20 cellular contexts compared by ENCODE assay signal in genomic region chr13:67120872-67121531, GRCh38.
DNase-seq lines count a peak whose midpoint lies in the region; ATAC-seq, FAIRE-seq and TF ChIP-seq lines count a peak whose summit lies in the region.
"Had no signal": no experiment of that assay in that cellular context is flagged by ENCODE, and none has a peak within 500 bp of the region (broad histone marks: within the 10 kb centered on the region; RNA-seq: fewer than 3 reads in every experiment).

No MANE protein-coding gene starts in this region.

- BruUV-seq in K562 (replicated peaks; lab: Mats Ljungman, UMichigan) = TSS peak; percentile 26

- TF ChIP-seq RAD21 in A549 (conservative IDR thresholded peaks at IDR 0.05 in 1 of 2, IDR thresholded peaks at IDR 0.05 in 1 of 2) = peak in 1 of 2 experiments; percentile 20; a peak in 3 of 5 replicates
- TF ChIP-seq RAD21 in K562 (CRISPR knock-in tag; conservative IDR thresholded peaks at IDR 0.05 in 1 of 2, IDR thresholded peaks at IDR 0.05 in 1 of 2) = no peak

- peaks cover 81% of the 10 kb centered on the region for H3K4me1 ChIP-seq in A549
- no peaks in the 10 kb centered on the region; a peak in 2 of 5 replicates for H3K4me1 ChIP-seq in K562 (replicated peaks in 1 of 2; ENCODE audit: control insufficient read depth in 2 of 2, insufficient read depth in 2 of 2, low read length in 2 of 2)
- peaks cover 0 to 3% (median 0%) of the 10 kb centered on the region in 3 donors for H3K4me1 ChIP-seq in esophagus squamous epithelium
- H3K4me1 ChIP-seq: Caco-2, testis had no signal

- H3K4me1 Mint-ChIP-seq in activated T-cell treated with anti-CD3 and anti-CD28 coated beads, Interleukin-2, amount 50 U/mL, for 4 hours (ENCODE audit: low read depth) = no peaks in the 10 kb centered on the region

- peak overlapping the region; percentile 89 for H2AFZ ChIP-seq in K562 (ENCODE audit: low read depth, low read length)

- 3% methylated on average over 6 of the region's 6 CpGs for WGBS in A549 (ENCODE audit: missing lambda C conversion rate)
- WGBS in K562 (ENCODE audit: insufficient coverage, low coverage, missing lambda C conversion rate) = 0% methylated on average over 6 of the region's 6 CpGs
- 59 to 63% methylated on average over 6 of the region's 6 CpGs for WGBS in esophagus squamous epithelium, 2 donors

- H3K9me3 ChIP-seq in A549 (no peaks in the 10 kb centered on the region), K562 (replicated peaks; ENCODE audit: control insufficient read depth, insufficient read depth, low read depth, low read length) (no peaks in the 10 kb centered on the region), esophagus squamous epithelium (no peaks in the 10 kb centered on the region)
- H3K9me3 ChIP-seq: Caco-2, testis had no signal

- in situ Hi-C loops in K562 (cut with MboI) = no loop called here

- H3K27me3 ChIP-seq in K562 (ENCODE audit: control insufficient read depth in 2 of 2, insufficient read depth in 2 of 2, low read length in 2 of 2) = no peaks in the 10 kb centered on the region
- no peaks in the 10 kb centered on the region for H3K27me3 ChIP-seq in esophagus squamous epithelium
- H3K27me3 ChIP-seq: testis had no signal

- peak overlapping the region; percentile 29; the same call in 2 of the 3 replicates for H3K4me3 ChIP-seq in A549
- H3K4me3 ChIP-seq in K562 = no peak overlapping the region
- H3K4me3 ChIP-seq in esophagus squamous epithelium = no peak overlapping the region
- H3K4me3 ChIP-seq: testis had no signal

- no peaks in the 10 kb centered on the region for H3K36me3 Mint-ChIP-seq in activated T-cell treated with anti-CD3 and anti-CD28 coated beads, Interleukin-2, amount 50 U/mL, for 4 hours (ENCODE audit: insufficient read depth)
- H3K36me3 Mint-ChIP-seq: brain had no signal

- peak; percentile 68 to 84; a peak in 3 of 5 replicates for TF ChIP-seq EP300 in A549 (IDR thresholded peaks at IDR 0.05)
- no peak for TF ChIP-seq EP300 in K562 (IDR thresholded peaks at IDR 0.05; ENCODE audit: low read length)

- intact Hi-C loops in K562 (cut with micrococcal nuclease) = no loop called here
- intact Hi-C loops in esophagus squamous epithelium (cut with DNase I) = no loop called here

- H3K4me2 ChIP-seq in A549 (peak overlapping the region; percentile 77), K562 (ENCODE audit: insufficient read depth, low read length) (peak overlapping the region; percentile 38)

- no peaks in the 10 kb centered on the region for H3K36me3 ChIP-seq in K562 (ENCODE audit: control insufficient read depth, insufficient read depth, low read length)
- H3K36me3 ChIP-seq in esophagus squamous epithelium = no peaks in the 10 kb centered on the region

- no peaks in the 10 kb centered on the region for H3K27me3 Mint-ChIP-seq in activated T-cell treated with anti-CD3 and anti-CD28 coated beads, Interleukin-2, amount 50 U/mL, for 4 hours (ENCODE audit: low read depth)
- H3K27me3 Mint-ChIP-seq: brain, progenitor cell of endocrine pancreas had no signal

- H3K9me3 Mint-ChIP-seq in activated T-cell treated with anti-CD3 and anti-CD28 coated beads, Interleukin-2, amount 50 U/mL, for 4 hours = peaks cover 3% of the 10 kb centered on the region
- H3K9me3 Mint-ChIP-seq: activated naive CD4-positive, alpha-beta T cell treated with anti-CD3 and anti-CD28 coated beads for 36 hours; brain had no signal

- no peaks in the 10 kb centered on the region for H3K9me1 ChIP-seq in K562 (ENCODE audit: control insufficient read depth, insufficient read depth, low read length)

- peak; percentile 83 to 93 for ATAC-seq in A549
- peak; percentile 80 for ATAC-seq in K562
- no peak for ATAC-seq in activated T-cell treated with anti-CD3 and anti-CD28 coated beads, Interleukin-2, amount 50 U/mL, for 4 hours
- ATAC-seq: activated CD4-positive, CD25-positive, alpha-beta regulatory T cell treated with anti-CD3 and anti-CD28 coated beads, Interleukin-2, amount 50 U/mL, for 24 hours had no signal

- peak in 1 of 2 experiments; percentile 86 for DNase-seq in A549 (ENCODE audit: low read depth in 1 of 2, low spot score in 1 of 2)
- no peak for DNase-seq in HEK293T (ENCODE audit: extremely low spot score)
- peak in 1 of 4 experiments; percentile 40 for DNase-seq in K562 (ENCODE audit: extremely low read depth in 1 of 4, low spot score in 3 of 4)
- peak; percentile 36 for DNase-seq in foreskin melanocyte
- DNase-seq in stimulated activated CD4-positive, alpha-beta T cell treated with anti-CD3 and anti-CD28 coated beads, Interleukin-4, amount 100 ng/mL, for 1 hour = no peak
- DNase-seq in activated T-cell treated with anti-CD3 and anti-CD28 coated beads, Interleukin-2, amount 50 U/mL, for 4 hours = no peak
- no peak for DNase-seq in esophagus squamous epithelium (lab: John Stamatoyannopoulos, UW)
- DNase-seq in H54 (ENCODE audit: insufficient read length, low spot score) = no peak
- DNase-seq: activated CD8-positive, alpha-beta memory T cell treated with anti-CD3 and anti-CD28 coated beads, Interleukin-2, amount 50 U/mL, for 4 hours; activated naive CD4-positive, alpha-beta T cell treated with anti-CD3 and anti-CD28 coated beads for 36 hours; Caco-2; effector CD8-positive, alpha-beta T cell; GF-D8; Karpas-422; T-helper 2 cell; testis had no signal

- TF ChIP-seq CTCF in A549 (IDR thresholded peaks at IDR 0.05) (no peak), K562 (IDR thresholded peaks at IDR 0.05 in 2 of 3, conservative IDR thresholded peaks at IDR 0.05 in 1 of 3; ENCODE audit: insufficient read depth in 2 of 3, low read depth in 1 of 3, low read length in 3 of 3) (no peak), esophagus squamous epithelium (IDR thresholded peaks at IDR 0.05) (no peak)

- POLR2A ChIA-PET in A549 (lab: Yijun Ruan, JAX) = interaction anchor here (1.4 kb wide), 1 partner anchor 20 kb away, joined by 13 read pairs; no protein-coding TSS in a partner anchor
- POLR2A ChIA-PET in HEK293T (lab: Yijun Ruan, JAX) = interaction anchor here (1.0 kb wide), 1 partner anchor 97 kb away, joined by 3 read pairs; no protein-coding TSS in a partner anchor
- POLR2A ChIA-PET in K562 (lab: Yijun Ruan, JAX) = interaction anchor here (0.8 kb wide), 1 partner anchor 17 kb away, joined by 3 read pairs; no protein-coding TSS in a partner anchor

- CTCF ChIA-PET in A549 (lab: Yijun Ruan, JAX) (interaction anchor here (0.8 to 1.1 kb wide), 2 partner anchors 22 to 103 kb away, joined by 3 to 4 read pairs; no protein-coding TSS in a partner anchor), HEK293T (lab: Yijun Ruan, JAX) (interaction anchor here (0.7 to 1.3 kb wide), 3 partner anchors 16 to 111 kb away, joined by 3 to 4 read pairs (median 4); no protein-coding TSS in a partner anchor), K562 (lab: Yijun Ruan, JAX; ENCODE audit: low intra/inter-chr PET ratio) (interaction anchor here (0.7 kb wide), 1 partner anchor 1942 kb away, joined by 3 read pairs; no protein-coding TSS in a partner anchor)

- no peaks in the 10 kb centered on the region for H4K20me1 ChIP-seq in K562 (replicated peaks; ENCODE audit: control insufficient read depth, insufficient read depth, low read length)

- TF ChIP-seq POLR2A in A549 (IDR thresholded peaks at IDR 0.05; ENCODE audit: low read length) (no peak), K562 (conservative IDR thresholded peaks at IDR 0.05) (no peak), esophagus squamous epithelium (IDR thresholded peaks at IDR 0.05) (no peak), H54 (IDR thresholded peaks at IDR 0.05; ENCODE audit: low read depth, low read length) (no peak)

- H3K79me2 ChIP-seq in K562 (ENCODE audit: control insufficient read depth, insufficient read depth, low read length) = no peaks in the 10 kb centered on the region

- FAIRE-seq in A549 (lab: Jason Lieb, UNC) (peak; percentile 13), K562 (lab: Jason Lieb, UNC) (peak; percentile 60), H54 (lab: Jason Lieb, UNC) (no peak)
- FAIRE-seq: A204.1 had no signal

- H3K4me3 Mint-ChIP-seq in activated T-cell treated with anti-CD3 and anti-CD28 coated beads, Interleukin-2, amount 50 U/mL, for 4 hours = no peak overlapping the region
- H3K4me3 Mint-ChIP-seq: activated naive CD4-positive, alpha-beta T cell treated with anti-CD3 and anti-CD28 coated beads for 36 hours had no signal

- H3K27ac ChIP-seq in A549 (peak overlapping the region; percentile 88 to 93), K562 (ENCODE audit: extremely low read depth, low read depth, low read length) (peak overlapping the region; percentile 82), esophagus squamous epithelium (no peak overlapping the region)
- H3K27ac ChIP-seq: testis had no signal

- peak overlapping the region in 1 of 2 experiments; percentile 59; a peak in 2 of 4 replicates for H3K9ac ChIP-seq in K562 (ENCODE audit: insufficient read depth in 1 of 2, low read depth in 2 of 2, low read length in 2 of 2)

TF ChIP-seq in A549, 52 proteins besides CTCF, POLR2A, EP300 and RAD21 (continues in another document):
- TF ChIP-seq CHD4 (IDR thresholded peaks at IDR 0.05; ENCODE audit: borderline replicate concordance) (no peak), SMC3 (IDR thresholded peaks at IDR 0.05) (no peak; the same call in 2 of the 3 replicates), MAFK (IDR thresholded peaks at IDR 0.05; ENCODE audit: partially characterized antibody) (peak; percentile 75)

TF ChIP-seq in HEK293T, 16 proteins besides CTCF, POLR2A, EP300 and RAD21:
- TF ChIP-seq ELF4 (IDR thresholded peaks at IDR 0.05) (0 out of 2 replicates have a peak, but pooled peaks have one; percentile 13), ARNT (IDR thresholded peaks at IDR 0.05) (no peak), SUZ12 (IDR thresholded peaks at IDR 0.05) (no peak)

TF ChIP-seq in K562, 482 proteins besides CTCF, POLR2A, EP300 and RAD21 (continues in another document):
- TF ChIP-seq GABPB2 (CRISPR knock-in tag; conservative IDR thresholded peaks at IDR 0.05) (no peak), ZFP91 (CRISPR knock-in tag; IDR thresholded peaks at IDR 0.05) (no peak)

Comparison
In these comparisons a context has a peak if more than half of its experiments do, and no peak if none do; other contexts are left out.
1. ATAC-seq: peak in A549 (2 of 2) and K562 (single experiment); none in activated T-cell treated with anti-CD3 and anti-CD28 coated beads, Interleukin-2, amount 50 U/mL, for 4 hours (0 of 2).
2. H3K27ac ChIP-seq: peak in A549 (2 of 2) and K562 (single experiment); none in esophagus squamous epithelium (0 of 4).
3. Of the 35 proteins assayed by ChIP-seq in both K562 and A549: peak only in K562: none; only in A549: CEBPB, EP300, JUN and JUNB; in both: MAFK; in neither: 29; mixed calls (peak in some experiments, not most) for 1.